1 cellular context compared by ENCODE assay signal in genomic region chr12:25041006-25041741, GRCh38.
TF ChIP-seq lines count a peak whose summit lies in the region.

No MANE protein-coding gene starts in this region.

TF ChIP-seq in GM12878, 131 proteins besides CTCF, POLR2A, EP300 and RAD21 (continued from another document):
- TF ChIP-seq RELB (IDR thresholded peaks at IDR 0.05; ENCODE audit: low read depth) = peak; percentile 36; the same call in 1 of the 2 replicates
- TF ChIP-seq MEF2A (IDR thresholded peaks at IDR 0.05; ENCODE audit: insufficient read depth, low read depth, low read length) = peak; percentile 65
- TF ChIP-seq BHLHE40 (IDR thresholded peaks at IDR 0.05; ENCODE audit: borderline replicate concordance in 1 of 2, low read depth in 2 of 2, low read length in 1 of 2) = 0 out of 4 replicates have a peak, but pooled peaks of 1 of the 2 experiments have one; percentile 26
- TF ChIP-seq ZBTB33 (IDR thresholded peaks at IDR 0.05) = peak; percentile 70; the same call in 1 of the 2 replicates
- no peak for TF ChIP-seq IRF5 (IDR thresholded peaks at IDR 0.05; ENCODE audit: borderline replicate concordance)
- no peak for TF ChIP-seq CEBPZ (IDR thresholded peaks at IDR 0.05; ENCODE audit: low read depth, low read length)
- 0 out of 2 replicates have a peak, but pooled peaks have one; percentile 11 for TF ChIP-seq CREB1 (IDR thresholded peaks at IDR 0.05; ENCODE audit: low read depth)
- peak; percentile 62; the same call in 1 of the 2 replicates for TF ChIP-seq NBN (IDR thresholded peaks at IDR 0.05)
- TF ChIP-seq ZBED1 (IDR thresholded peaks at IDR 0.05; ENCODE audit: borderline replicate concordance) = 0 out of 2 replicates have a peak, but pooled peaks have one; percentile 29
- peak; percentile 56; the same call in 1 of the 2 replicates for TF ChIP-seq JUNB (IDR thresholded peaks at IDR 0.05)
- TF ChIP-seq MLLT1 (IDR thresholded peaks at IDR 0.05) = peak; percentile 71; the same call in 1 of the 2 replicates
- no peak for TF ChIP-seq NFXL1 (IDR thresholded peaks at IDR 0.05; ENCODE audit: borderline replicate concordance)
- no peak for TF ChIP-seq POLR2AphosphoS5 (IDR thresholded peaks at IDR 0.05; ENCODE audit: low read length)
- TF ChIP-seq KDM1A (IDR thresholded peaks at IDR 0.05; ENCODE audit: borderline replicate concordance) = no peak
- no peak for TF ChIP-seq MYC (IDR thresholded peaks at IDR 0.05; ENCODE audit: insufficient read depth, insufficient read length, insufficient replicate concordance, low read length, severe bottlenecking)
